1 cellular context compared by ENCODE assay signal in the genomic region with DNA sequence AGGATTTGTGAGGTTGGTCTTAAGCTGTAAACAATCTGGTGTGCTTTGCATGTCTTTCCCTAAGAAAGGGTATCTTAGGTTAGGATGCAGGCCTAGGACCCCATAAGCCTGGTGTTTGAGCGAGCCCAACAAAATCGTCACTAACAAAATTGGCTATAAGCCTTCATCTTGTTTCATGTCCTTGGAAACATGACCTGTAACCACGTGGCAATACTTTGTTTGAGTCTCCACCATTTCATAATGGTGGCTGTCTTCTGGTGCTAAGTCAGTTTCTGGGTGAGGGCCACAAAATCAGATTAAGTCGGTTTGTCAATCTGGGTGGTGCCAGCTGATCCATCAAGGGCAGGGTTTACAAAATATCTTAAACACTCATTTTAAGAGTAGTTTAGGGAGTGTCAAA.
TF ChIP-seq lines count a peak whose summit lies in the region.

No MANE protein-coding gene starts in this region.

TF ChIP-seq in K562, 482 proteins besides CTCF, POLR2A, EP300 and RAD21:
- TF ChIP-seq ZBTB7A (IDR thresholded peaks at IDR 0.05; ENCODE audit: borderline replicate concordance, control insufficient read depth, low read depth, low read length) = no peak
- TF ChIP-seq ZNF717 (CRISPR knock-in tag; IDR thresholded peaks at IDR 0.05) = no peak
- TF ChIP-seq CXXC5 (CRISPR knock-in tag; IDR thresholded peaks at IDR 0.05) = 0 out of 2 replicates have a peak, but pooled peaks have one; percentile 20
- TF ChIP-seq MYNN (IDR thresholded peaks at IDR 0.05) = no peak
- TF ChIP-seq MYNN (CRISPR knock-in tag; IDR thresholded peaks at IDR 0.05) = no peak
- no peak for TF ChIP-seq ZNF644 (tag; IDR thresholded peaks at IDR 0.05; ENCODE audit: low read depth)
- no peak for TF ChIP-seq BCOR (IDR thresholded peaks at IDR 0.05)
- TF ChIP-seq ARID3A (IDR thresholded peaks at IDR 0.05; ENCODE audit: borderline replicate concordance, low read depth, low read length) = no peak
- TF ChIP-seq ESRRA (IDR thresholded peaks at IDR 0.05; ENCODE audit: borderline replicate concordance, low read depth) = peak; percentile 24; the same call in 1 of the 2 replicates
- TF ChIP-seq ZNF23 (CRISPR knock-in tag; IDR thresholded peaks at IDR 0.05) = no peak
- no peak for TF ChIP-seq ZNF79 (CRISPR knock-in tag; IDR thresholded peaks at IDR 0.05; ENCODE audit: low read depth)
- peak; percentile 45; the same call in 1 of the 2 replicates for TF ChIP-seq EP400 (IDR thresholded peaks at IDR 0.05)
- TF ChIP-seq YY1 (IDR thresholded peaks at IDR 0.05; ENCODE audit: borderline replicate concordance in 1 of 3, control insufficient read depth in 1 of 3, extremely low read depth in 1 of 3, insufficient read depth in 3 of 3, insufficient read length in 1 of 3, insufficient replicate concordance in 2 of 3, low read depth in 1 of 3, low read length in 2 of 3) = peak in 1 of 3 experiments; percentile 58
- no peak for TF ChIP-seq SP1 (CRISPR knock-in tag; IDR thresholded peaks at IDR 0.05)
- TF ChIP-seq, protein P1, sequence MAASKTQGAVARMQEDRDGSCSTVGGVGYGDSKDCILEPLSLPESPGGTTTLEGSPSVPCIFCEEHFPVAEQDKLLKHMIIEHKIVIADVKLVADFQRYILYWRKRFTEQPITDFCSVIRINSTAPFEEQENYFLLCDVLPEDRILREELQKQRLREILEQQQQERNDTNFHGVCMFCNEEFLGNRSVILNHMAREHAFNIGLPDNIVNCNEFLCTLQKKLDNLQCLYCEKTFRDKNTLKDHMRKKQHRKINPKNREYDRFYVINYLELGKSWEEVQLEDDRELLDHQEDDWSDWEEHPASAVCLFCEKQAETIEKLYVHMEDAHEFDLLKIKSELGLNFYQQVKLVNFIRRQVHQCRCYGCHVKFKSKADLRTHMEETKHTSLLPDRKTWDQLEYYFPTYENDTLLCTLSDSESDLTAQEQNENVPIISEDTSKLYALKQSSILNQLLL (CRISPR knock-in tag; IDR thresholded peaks at IDR 0.05; ENCODE audit: borderline replicate concordance) = no peak
- TF ChIP-seq USF2 (CRISPR knock-in tag; IDR thresholded peaks at IDR 0.05) = no peak
- TF ChIP-seq ZNF583 (CRISPR knock-in tag; IDR thresholded peaks at IDR 0.05) = no peak
- TF ChIP-seq, protein P2, sequence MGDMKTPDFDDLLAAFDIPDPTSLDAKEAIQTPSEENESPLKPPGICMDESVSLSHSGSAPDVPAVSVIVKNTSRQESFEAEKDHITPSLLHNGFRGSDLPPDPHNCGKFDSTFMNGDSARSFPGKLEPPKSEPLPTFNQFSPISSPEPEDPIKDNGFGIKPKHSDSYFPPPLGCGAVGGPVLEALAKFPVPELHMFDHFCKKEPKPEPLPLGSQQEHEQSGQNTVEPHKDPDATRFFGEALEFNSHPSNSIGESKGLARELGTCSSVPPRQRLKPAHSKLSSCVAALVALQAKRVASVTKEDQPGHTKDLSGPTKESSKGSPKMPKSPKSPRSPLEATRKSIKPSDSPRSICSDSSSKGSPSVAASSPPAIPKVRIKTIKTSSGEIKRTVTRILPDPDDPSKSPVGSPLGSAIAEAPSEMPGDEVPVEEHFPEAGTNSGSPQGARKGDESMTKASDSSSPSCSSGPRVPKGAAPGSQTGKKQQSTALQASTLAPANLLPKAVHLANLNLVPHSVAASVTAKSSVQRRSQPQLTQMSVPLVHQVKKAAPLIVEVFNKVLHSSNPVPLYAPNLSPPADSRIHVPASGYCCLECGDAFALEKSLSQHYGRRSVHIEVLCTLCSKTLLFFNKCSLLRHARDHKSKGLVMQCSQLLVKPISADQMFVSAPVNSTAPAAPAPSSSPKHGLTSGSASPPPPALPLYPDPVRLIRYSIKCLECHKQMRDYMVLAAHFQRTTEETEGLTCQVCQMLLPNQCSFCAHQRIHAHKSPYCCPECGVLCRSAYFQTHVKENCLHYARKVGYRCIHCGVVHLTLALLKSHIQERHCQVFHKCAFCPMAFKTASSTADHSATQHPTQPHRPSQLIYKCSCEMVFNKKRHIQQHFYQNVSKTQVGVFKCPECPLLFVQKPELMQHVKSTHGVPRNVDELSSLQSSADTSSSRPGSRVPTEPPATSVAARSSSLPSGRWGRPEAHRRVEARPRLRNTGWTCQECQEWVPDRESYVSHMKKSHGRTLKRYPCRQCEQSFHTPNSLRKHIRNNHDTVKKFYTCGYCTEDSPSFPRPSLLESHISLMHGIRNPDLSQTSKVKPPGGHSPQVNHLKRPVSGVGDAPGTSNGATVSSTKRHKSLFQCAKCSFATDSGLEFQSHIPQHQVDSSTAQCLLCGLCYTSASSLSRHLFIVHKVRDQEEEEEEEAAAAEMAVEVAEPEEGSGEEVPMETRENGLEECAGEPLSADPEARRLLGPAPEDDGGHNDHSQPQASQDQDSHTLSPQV (IDR thresholded peaks at IDR 0.05) = peak; percentile 69
- TF ChIP-seq TCFL5 (CRISPR knock-in tag; conservative IDR thresholded peaks at IDR 0.05) = no peak
- TF ChIP-seq SIN3A (IDR thresholded peaks at IDR 0.05; ENCODE audit: borderline replicate concordance in 2 of 2, control insufficient read depth in 1 of 2, low read depth in 2 of 2, low read length in 2 of 2) = no peak
TF ChIP-seq in K562: peak in this region for 5.
